Comparison of ENCODE assay signal across 19 cellular contexts in the genomic region with DNA sequence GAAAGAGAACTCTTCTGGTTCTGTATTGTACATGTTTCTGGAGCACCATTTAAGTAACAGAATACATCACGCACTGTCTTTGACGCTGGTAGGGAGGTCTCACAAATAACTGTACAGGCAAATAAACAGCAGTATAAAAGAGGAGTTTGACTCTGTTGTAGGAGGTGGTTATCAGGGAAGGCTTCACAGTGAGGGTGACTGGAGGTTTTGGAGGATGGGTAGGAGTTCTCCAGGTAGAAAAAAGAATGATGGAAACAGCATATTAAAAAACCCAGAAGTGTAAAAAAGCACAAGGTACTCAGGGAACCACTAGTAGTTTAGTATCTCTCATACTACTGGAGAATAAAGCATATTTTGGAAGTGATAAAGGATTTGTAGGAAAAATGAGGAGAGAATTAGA. TPM values are rescaled to one million over a fixed set of nuclear protein-coding genes. Genes with fewer than 3 reads are reported as not detected.
A peak's percentile ranks its signal among the peaks of the same experiment; 100 is the strongest.
DNase-seq lines count a peak whose midpoint lies in the region; ATAC-seq and TF ChIP-seq lines count a peak whose summit lies in the region.
"Had no signal": no experiment of that assay in that cellular context is flagged by ENCODE, and none has a peak within 500 bp of the region (broad histone marks: within the 10 kb centered on the region; RNA-seq: fewer than 3 reads in every experiment).

No MANE protein-coding gene starts in this region.

- no peak for TF ChIP-seq RAD21 in SK-N-SH (IDR thresholded peaks at IDR 0.05; ENCODE audit: low read length)

- no peaks in the 10 kb centered on the region for H3K9me2 ChIP-seq in SK-N-SH

- H3K9ac ChIP-seq in SK-N-SH (no peak overlapping the region), endodermal cell (ENCODE audit: extremely low read depth, low read length, poor library complexity, severe bottlenecking) (no peak overlapping the region)
- H3K9ac ChIP-seq: BLaER1 treated with 17β-estradiol and CSF1 and Interleukin-3, amounts not matched to agents 10 nM and 100 nM had no signal

- ATAC-seq in right cardiac atrium = no peak
- ATAC-seq: A549 had no signal

- no peak overlapping the region for H2AFZ ChIP-seq in SK-N-SH (ENCODE audit: low read depth)

- H3K9me3 Mint-ChIP-seq in endodermal cell = no peaks in the 10 kb centered on the region
- H3K9me3 Mint-ChIP-seq: CD8-positive, alpha-beta memory T cell had no signal

- H3K4me3 Mint-ChIP-seq in endodermal cell = no peak overlapping the region
- H3K4me3 Mint-ChIP-seq: CD4-positive, alpha-beta memory T cell; CD4-positive, CD25-positive, alpha-beta regulatory T cell; CD8-positive, alpha-beta memory T cell had no signal

- TF ChIP-seq CTCF in SK-N-SH (IDR thresholded peaks at IDR 0.05) = no peak
- TF ChIP-seq CTCF in endodermal cell (conservative IDR thresholded peaks at IDR 0.05) = no peak

- 90% methylated on average over 2 of the region's 2 CpGs for WGBS in right cardiac atrium
- 31% methylated on average over 2 of the region's 2 CpGs for WGBS in SK-N-SH (ENCODE audit: low lambda C conversion rate)
- WGBS in endodermal cell (ENCODE audit: insufficient coverage in 1 of 2, insufficient read length in 1 of 2), 2 experiments = 96 to 100% methylated on average over 1 to 2 of the region's 2 CpGs

- peaks cover 41% of the 10 kb centered on the region for H3K27me3 Mint-ChIP-seq in endodermal cell (ENCODE audit: insufficient read depth)
- H3K27me3 Mint-ChIP-seq: CD4-positive, CD25-positive, alpha-beta regulatory T cell had no signal

- peak; percentile 12 for DNase-seq in cardiac septum (ENCODE audit: low spot score)
- no peak for DNase-seq in right cardiac atrium
- no peak for DNase-seq in SK-N-SH
- DNase-seq in endodermal cell = peak; percentile 2
- no peak for DNase-seq in C1 segment of cervical spinal cord (lab: John Stamatoyannopoulos, UW)
- no peak for DNase-seq in AG20443 (ENCODE audit: low spot score)
- DNase-seq in NCI-H69 (lab: John Stamatoyannopoulos, UW) = no peak
- DNase-seq: Caco-2; Calu3; CD4-positive, alpha-beta memory T cell; CD4-positive, CD25-positive, alpha-beta regulatory T cell; CD8-positive, alpha-beta memory T cell; DMS79 treated with DMSO at 0.1 percent for 48 hours; GF-D8 had no signal

- no peaks in the 10 kb centered on the region for H3F3A ChIP-seq in SK-N-SH (replicated peaks; ENCODE audit: insufficient read depth)

- peaks cover 3% of the 10 kb centered on the region for H3K27me3 ChIP-seq in right cardiac atrium (ENCODE audit: control insufficient read depth, insufficient read depth)
- H3K27me3 ChIP-seq in SK-N-SH (ENCODE audit: insufficient read depth) = peaks cover 13% of the 10 kb centered on the region; the same call in 1 of the 2 replicates
- peaks cover 92% of the 10 kb centered on the region for H3K27me3 ChIP-seq in endodermal cell (ENCODE audit: control insufficient read depth, insufficient read depth, low read length, poor library complexity, severe bottlenecking)
- H3K27me3 ChIP-seq: BLaER1 treated with 17β-estradiol and CSF1 and Interleukin-3, amounts not matched to agents 10 nM and 100 nM had no signal

- H3K4me1 Mint-ChIP-seq in endodermal cell = peaks cover 2% of the 10 kb centered on the region
- H3K4me1 Mint-ChIP-seq: CD4-positive, alpha-beta memory T cell; CD4-positive, CD25-positive, alpha-beta regulatory T cell; CD8-positive, alpha-beta memory T cell had no signal

- H4K20me1 ChIP-seq in SK-N-SH (ENCODE audit: insufficient read depth) = no peaks in the 10 kb centered on the region
- H4K20me1 ChIP-seq: BLaER1 treated with 17β-estradiol and CSF1 and Interleukin-3, amounts not matched to agents 10 nM and 100 nM had no signal

- no peaks in the 10 kb centered on the region for H3K36me3 Mint-ChIP-seq in endodermal cell (ENCODE audit: low read depth)
- H3K36me3 Mint-ChIP-seq: CD14-positive monocyte; CD4-positive, alpha-beta memory T cell; CD4-positive, CD25-positive, alpha-beta regulatory T cell; CD8-positive, alpha-beta memory T cell had no signal

- POLR2A ChIA-PET in SK-N-SH (lab: Yijun Ruan, JAX) = interaction anchor here (1.0 kb wide), 3 partner anchors 10 to 174 kb away, joined by 5 to 12 read pairs (median 5); partner anchors contain the start of gene MMP2

- no peak for TF ChIP-seq EP300 in SK-N-SH (IDR thresholded peaks at IDR 0.05; ENCODE audit: borderline replicate concordance in 1 of 2, low read depth in 1 of 2, low read length in 1 of 2)

- H3K4me3 ChIP-seq in right cardiac atrium (ENCODE audit: low read length) (no peak overlapping the region), SK-N-SH (ENCODE audit: low read depth in 2 of 2, low read length in 1 of 2) (peak overlapping the region in 1 of 2 experiments; percentile 14; a peak in 1 of 4 replicates), endodermal cell (ENCODE audit: low read length) (no peak overlapping the region)
- H3K4me3 ChIP-seq: A549; BLaER1 treated with 17β-estradiol and CSF1 and Interleukin-3, amounts not matched to agents 10 nM and 100 nM had no signal

- no peak overlapping the region for H3K27ac Mint-ChIP-seq in endodermal cell
- H3K27ac Mint-ChIP-seq: CD4-positive, alpha-beta memory T cell; CD4-positive, CD25-positive, alpha-beta regulatory T cell; CD8-positive, alpha-beta memory T cell had no signal

- no peak overlapping the region for H3K4me2 ChIP-seq in SK-N-SH
- H3K4me2 ChIP-seq: A549 had no signal

- no peaks in the 10 kb centered on the region for H3K79me2 ChIP-seq in SK-N-SH (ENCODE audit: insufficient read depth)

- H3K27ac ChIP-seq in right cardiac atrium (ENCODE audit: low read length) (no peak overlapping the region), SK-N-SH (ENCODE audit: low read depth in 2 of 2, low read length in 1 of 2) (peak overlapping the region; percentile 36 to 100; a peak in 3 of 4 replicates), endodermal cell (ENCODE audit: low read depth, low read length) (no peak overlapping the region)
- H3K27ac ChIP-seq: 22Rv1; A549; BLaER1 treated with 17β-estradiol and CSF1 and Interleukin-3, amounts not matched to agents 10 nM and 100 nM had no signal

- H3K4me1 ChIP-seq in right cardiac atrium (ENCODE audit: control insufficient read depth, insufficient read depth, low read length) (no peaks in the 10 kb centered on the region), SK-N-SH (ENCODE audit: control insufficient read depth in 1 of 2, insufficient read depth in 2 of 2, low read depth in 1 of 2, low read length in 1 of 2) (peaks cover 0 to 51% of the 10 kb centered on the region in 2 experiments; a peak in 2 of 4 replicates), endodermal cell (ENCODE audit: control insufficient read depth, insufficient read depth, low read length) (no peaks in the 10 kb centered on the region)
- H3K4me1 ChIP-seq: A549; BLaER1 treated with 17β-estradiol and CSF1 and Interleukin-3, amounts not matched to agents 10 nM and 100 nM; Caco-2 had no signal

- H3K36me3 ChIP-seq in SK-N-SH (replicated peaks in 1 of 2; ENCODE audit: control insufficient read depth in 1 of 2, insufficient read depth in 2 of 2, low read length in 1 of 2) (no peaks in the 10 kb centered on the region), endodermal cell (ENCODE audit: control insufficient read depth, insufficient read depth, low read length) (no peaks in the 10 kb centered on the region)
- H3K36me3 ChIP-seq: BLaER1 treated with 17β-estradiol and CSF1 and Interleukin-3, amounts not matched to agents 10 nM and 100 nM had no signal

- intact Hi-C loops in cardiac septum (cut with DNase I) = no loop called here
- intact Hi-C loops in right cardiac atrium (cut with DNase I) = no loop called here

- CTCF ChIA-PET in SK-N-SH (lab: Yijun Ruan, JAX) = no interaction called here

- H3K9me3 ChIP-seq in right cardiac atrium (ENCODE audit: control insufficient read depth, low read length) = no peaks in the 10 kb centered on the region
- H3K9me3 ChIP-seq in SK-N-SH = no peaks in the 10 kb centered on the region
- peaks cover 5% of the 10 kb centered on the region for H3K9me3 ChIP-seq in endodermal cell (ENCODE audit: control insufficient read depth, low read length)
- H3K9me3 ChIP-seq: A549, Caco-2 had no signal

TF ChIP-seq in SK-N-SH, 30 proteins besides CTCF, POLR2A, EP300 and RAD21 (continues in another document):
- TF ChIP-seq NFIC (IDR thresholded peaks at IDR 0.05; ENCODE audit: borderline replicate concordance) (no peak), TEAD4 (IDR thresholded peaks at IDR 0.05; ENCODE audit: borderline replicate concordance, insufficient read depth) (no peak), TCF12 (IDR thresholded peaks at IDR 0.05) (no peak), EZH2phosphoT487 (IDR thresholded peaks at IDR 0.05; ENCODE audit: borderline replicate concordance, low read depth) (no peak), NRF1 (IDR thresholded peaks at IDR 0.05; ENCODE audit: low read depth, low read length) (no peak), RFX5 (IDR thresholded peaks at IDR 0.05; ENCODE audit: low read length) (no peak), JUND (IDR thresholded peaks at IDR 0.05) (no peak), FOXM1 (IDR thresholded peaks at IDR 0.05; ENCODE audit: low read depth) (no peak)

RNA-seq across cellular contexts. Expression of gene SLC6A2, which starts 2.7 kb away (rescaled TPM):
- not detected for total RNA-seq in cardiac septum
- total RNA-seq in right cardiac atrium = not detected
- polyA plus RNA-seq in right cardiac atrium = not detected
- polyA plus RNA-seq in SK-N-SH (2012; rRNA removed) = 3.3 and 12.7 TPM in 2 replicates
- polyA plus RNA-seq in SK-N-SH (2012; cell fraction: cytosol; rRNA removed) = 5.3 and 12.1 TPM in 2 replicates
- 17.7 and 23.1 TPM in 2 replicates for polyA plus RNA-seq in SK-N-SH (2012; cell fraction: nucleus; rRNA removed)
- 1 to 10 TPM in 1 of 2 donors, not detected in 1; 1.1 TPM for total RNA-seq in endodermal cell
- 0.32 TPM for polyA plus RNA-seq in endodermal cell (2013, experiment 1 of 2)
- 0.12 TPM for polyA plus RNA-seq in endodermal cell (2013, experiment 2 of 2)
- total RNA-seq: Caco-2; Calu3; CD4-positive, alpha-beta memory T cell; CD4-positive, CD25-positive, alpha-beta regulatory T cell; CD8-positive, alpha-beta memory T cell had no signal
- polyA plus RNA-seq: A549; BJ; CD14-positive monocyte; CD4-positive, alpha-beta memory T cell; CD4-positive, CD25-positive, alpha-beta regulatory T cell; CD8-positive, alpha-beta memory T cell had no signal

Comparison
In these comparisons a context has a peak if more than half of its experiments do, and no peak if none do; other contexts are left out.
1. DNase-seq: peak in cardiac septum (single experiment) and endodermal cell (single experiment); none in right cardiac atrium (0 of 3), SK-N-SH (single experiment), C1 segment of cervical spinal cord (0 of 14), AG20443 (single experiment) and NCI-H69 (single experiment).
2. H3K27ac ChIP-seq: peak in SK-N-SH (2 of 2); none in right cardiac atrium (single experiment) and endodermal cell (single experiment).